Comparison of ENCODE assay signal across 1 cellular context in the genomic region with DNA sequence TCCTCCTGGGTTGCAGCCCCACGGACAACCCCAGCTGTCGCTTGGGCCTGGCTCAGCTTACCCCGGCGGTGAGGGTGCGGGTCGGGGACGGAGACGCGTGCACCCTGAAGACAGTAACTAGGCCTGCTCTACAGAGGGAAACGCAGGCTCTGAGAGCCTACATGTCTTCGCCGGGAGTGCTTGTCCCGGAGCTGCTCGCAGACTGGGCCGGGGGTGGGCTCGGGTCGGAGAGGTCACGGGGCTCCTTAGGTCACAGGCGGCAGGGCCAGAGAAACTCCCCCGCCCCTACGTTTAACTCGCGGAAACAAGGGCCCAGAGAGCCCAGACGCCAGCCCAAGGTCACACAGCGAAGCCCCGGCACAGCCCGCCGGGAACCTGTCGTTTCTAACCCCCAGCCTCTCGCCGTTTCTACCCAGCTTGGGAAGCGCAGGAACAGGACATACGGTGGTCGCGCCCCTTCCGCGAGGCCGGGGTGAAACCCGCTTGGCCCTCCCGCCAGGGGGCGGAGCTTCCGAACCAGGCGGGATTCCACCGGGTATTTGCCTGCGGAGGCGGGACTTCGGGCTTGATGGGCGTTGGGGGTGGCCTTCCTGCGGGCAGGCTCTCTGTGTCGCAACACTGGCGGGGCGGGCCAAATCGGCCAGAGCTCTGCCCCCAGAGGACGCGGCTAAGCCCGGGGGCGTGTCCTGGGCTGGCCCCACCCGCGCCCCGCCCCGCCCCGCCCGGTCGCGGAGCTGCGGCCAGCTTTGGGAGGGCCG.
TF ChIP-seq lines count a peak whose summit lies in the region.

A gene with protein sequence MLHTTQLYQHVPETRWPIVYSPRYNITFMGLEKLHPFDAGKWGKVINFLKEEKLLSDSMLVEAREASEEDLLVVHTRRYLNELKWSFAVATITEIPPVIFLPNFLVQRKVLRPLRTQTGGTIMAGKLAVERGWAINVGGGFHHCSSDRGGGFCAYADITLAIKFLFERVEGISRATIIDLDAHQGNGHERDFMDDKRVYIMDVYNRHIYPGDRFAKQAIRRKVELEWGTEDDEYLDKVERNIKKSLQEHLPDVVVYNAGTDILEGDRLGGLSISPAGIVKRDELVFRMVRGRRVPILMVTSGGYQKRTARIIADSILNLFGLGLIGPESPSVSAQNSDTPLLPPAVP (plus strand): TSS at position 725 of the 758 bp plus-strand sequence. CDS start 42 bp downstream, outside the sequence.

TF ChIP-seq in K562, 482 proteins besides CTCF, POLR2A, EP300 and RAD21 (continued from another document and continues in another):
- TF ChIP-seq, protein P1, sequence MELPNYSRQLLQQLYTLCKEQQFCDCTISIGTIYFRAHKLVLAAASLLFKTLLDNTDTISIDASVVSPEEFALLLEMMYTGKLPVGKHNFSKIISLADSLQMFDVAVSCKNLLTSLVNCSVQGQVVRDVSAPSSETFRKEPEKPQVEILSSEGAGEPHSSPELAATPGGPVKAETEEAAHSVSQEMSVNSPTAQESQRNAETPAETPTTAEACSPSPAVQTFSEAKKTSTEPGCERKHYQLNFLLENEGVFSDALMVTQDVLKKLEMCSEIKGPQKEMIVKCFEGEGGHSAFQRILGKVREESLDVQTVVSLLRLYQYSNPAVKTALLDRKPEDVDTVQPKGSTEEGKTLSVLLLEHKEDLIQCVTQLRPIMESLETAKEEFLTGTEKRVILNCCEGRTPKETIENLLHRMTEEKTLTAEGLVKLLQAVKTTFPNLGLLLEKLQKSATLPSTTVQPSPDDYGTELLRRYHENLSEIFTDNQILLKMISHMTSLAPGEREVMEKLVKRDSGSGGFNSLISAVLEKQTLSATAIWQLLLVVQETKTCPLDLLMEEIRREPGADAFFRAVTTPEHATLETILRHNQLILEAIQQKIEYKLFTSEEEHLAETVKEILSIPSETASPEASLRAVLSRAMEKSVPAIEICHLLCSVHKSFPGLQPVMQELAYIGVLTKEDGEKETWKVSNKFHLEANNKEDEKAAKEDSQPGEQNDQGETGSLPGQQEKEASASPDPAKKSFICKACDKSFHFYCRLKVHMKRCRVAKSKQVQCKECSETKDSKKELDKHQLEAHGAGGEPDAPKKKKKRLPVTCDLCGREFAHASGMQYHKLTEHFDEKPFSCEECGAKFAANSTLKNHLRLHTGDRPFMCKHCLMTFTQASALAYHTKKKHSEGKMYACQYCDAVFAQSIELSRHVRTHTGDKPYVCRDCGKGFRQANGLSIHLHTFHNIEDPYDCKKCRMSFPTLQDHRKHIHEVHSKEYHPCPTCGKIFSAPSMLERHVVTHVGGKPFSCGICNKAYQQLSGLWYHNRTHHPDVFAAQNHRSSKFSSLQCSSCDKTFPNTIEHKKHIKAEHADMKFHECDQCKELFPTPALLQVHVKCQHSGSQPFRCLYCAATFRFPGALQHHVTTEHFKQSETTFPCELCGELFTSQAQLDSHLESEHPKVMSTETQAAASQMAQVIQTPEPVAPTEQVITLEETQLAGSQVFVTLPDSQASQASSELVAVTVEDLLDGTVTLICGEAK (IDR thresholded peaks at IDR 0.05), result peak; percentile 44
- TF ChIP-seq, protein P1 (CRISPR knock-in tag; IDR thresholded peaks at IDR 0.05), result no peak
- TF ChIP-seq, protein P2, sequence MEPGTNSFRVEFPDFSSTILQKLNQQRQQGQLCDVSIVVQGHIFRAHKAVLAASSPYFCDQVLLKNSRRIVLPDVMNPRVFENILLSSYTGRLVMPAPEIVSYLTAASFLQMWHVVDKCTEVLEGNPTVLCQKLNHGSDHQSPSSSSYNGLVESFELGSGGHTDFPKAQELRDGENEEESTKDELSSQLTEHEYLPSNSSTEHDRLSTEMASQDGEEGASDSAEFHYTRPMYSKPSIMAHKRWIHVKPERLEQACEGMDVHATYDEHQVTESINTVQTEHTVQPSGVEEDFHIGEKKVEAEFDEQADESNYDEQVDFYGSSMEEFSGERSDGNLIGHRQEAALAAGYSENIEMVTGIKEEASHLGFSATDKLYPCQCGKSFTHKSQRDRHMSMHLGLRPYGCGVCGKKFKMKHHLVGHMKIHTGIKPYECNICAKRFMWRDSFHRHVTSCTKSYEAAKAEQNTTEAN (CRISPR knock-in tag; IDR thresholded peaks at IDR 0.05), result 0 out of 2 replicates have a peak, but pooled peaks have one; percentile 7
- TF ChIP-seq, protein P3, sequence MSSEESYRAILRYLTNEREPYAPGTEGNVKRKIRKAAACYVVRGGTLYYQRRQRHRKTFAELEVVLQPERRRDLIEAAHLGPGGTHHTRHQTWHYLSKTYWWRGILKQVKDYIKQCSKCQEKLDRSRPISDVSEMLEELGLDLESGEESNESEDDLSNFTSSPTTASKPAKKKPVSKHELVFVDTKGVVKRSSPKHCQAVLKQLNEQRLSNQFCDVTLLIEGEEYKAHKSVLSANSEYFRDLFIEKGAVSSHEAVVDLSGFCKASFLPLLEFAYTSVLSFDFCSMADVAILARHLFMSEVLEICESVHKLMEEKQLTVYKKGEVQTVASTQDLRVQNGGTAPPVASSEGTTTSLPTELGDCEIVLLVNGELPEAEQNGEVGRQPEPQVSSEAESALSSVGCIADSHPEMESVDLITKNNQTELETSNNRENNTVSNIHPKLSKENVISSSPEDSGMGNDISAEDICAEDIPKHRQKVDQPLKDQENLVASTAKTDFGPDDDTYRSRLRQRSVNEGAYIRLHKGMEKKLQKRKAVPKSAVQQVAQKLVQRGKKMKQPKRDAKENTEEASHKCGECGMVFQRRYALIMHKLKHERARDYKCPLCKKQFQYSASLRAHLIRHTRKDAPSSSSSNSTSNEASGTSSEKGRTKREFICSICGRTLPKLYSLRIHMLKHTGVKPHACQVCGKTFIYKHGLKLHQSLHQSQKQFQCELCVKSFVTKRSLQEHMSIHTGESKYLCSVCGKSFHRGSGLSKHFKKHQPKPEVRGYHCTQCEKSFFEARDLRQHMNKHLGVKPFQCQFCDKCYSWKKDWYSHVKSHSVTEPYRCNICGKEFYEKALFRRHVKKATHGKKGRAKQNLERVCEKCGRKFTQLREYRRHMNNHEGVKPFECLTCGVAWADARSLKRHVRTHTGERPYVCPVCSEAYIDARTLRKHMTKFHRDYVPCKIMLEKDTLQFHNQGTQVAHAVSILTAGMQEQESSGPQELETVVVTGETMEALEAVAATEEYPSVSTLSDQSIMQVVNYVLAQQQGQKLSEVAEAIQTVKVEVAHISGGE (CRISPR knock-in tag; IDR thresholded peaks at IDR 0.05), result no peak
- no peak for TF ChIP-seq EZH2 (IDR thresholded peaks at IDR 0.05; ENCODE audit: borderline replicate concordance, low read depth, low read length)
- TF ChIP-seq POLR2AphosphoS5 (IDR thresholded peaks at IDR 0.05; ENCODE audit: control insufficient read depth, insufficient read depth, low read depth, low read length), result peak; percentile 64
- TF ChIP-seq HNRNPLL (IDR thresholded peaks at IDR 0.05; ENCODE audit: low read depth, low read length, poor library complexity, severe bottlenecking), result peak; percentile 72
- TF ChIP-seq, protein P4, sequence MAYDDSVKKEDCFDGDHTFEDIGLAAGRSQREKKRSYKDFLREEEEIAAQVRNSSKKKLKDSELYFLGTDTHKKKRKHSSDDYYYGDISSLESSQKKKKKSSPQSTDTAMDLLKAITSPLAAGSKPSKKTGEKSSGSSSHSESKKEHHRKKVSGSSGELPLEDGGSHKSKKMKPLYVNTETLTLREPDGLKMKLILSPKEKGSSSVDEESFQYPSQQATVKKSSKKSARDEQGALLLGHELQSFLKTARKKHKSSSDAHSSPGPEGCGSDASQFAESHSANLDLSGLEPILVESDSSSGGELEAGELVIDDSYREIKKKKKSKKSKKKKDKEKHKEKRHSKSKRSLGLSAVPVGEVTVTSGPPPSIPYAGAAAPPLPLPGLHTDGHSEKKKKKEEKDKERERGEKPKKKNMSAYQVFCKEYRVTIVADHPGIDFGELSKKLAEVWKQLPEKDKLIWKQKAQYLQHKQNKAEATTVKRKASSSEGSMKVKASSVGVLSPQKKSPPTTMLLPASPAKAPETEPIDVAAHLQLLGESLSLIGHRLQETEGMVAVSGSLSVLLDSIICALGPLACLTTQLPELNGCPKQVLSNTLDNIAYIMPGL (CRISPR knock-in tag; IDR thresholded peaks at IDR 0.05), result 0 out of 2 replicates have a peak, but pooled peaks have one; percentile 46
- no peak for TF ChIP-seq HNRNPUL1 (IDR thresholded peaks at IDR 0.05; ENCODE audit: low read length)
- TF ChIP-seq, protein P5, sequence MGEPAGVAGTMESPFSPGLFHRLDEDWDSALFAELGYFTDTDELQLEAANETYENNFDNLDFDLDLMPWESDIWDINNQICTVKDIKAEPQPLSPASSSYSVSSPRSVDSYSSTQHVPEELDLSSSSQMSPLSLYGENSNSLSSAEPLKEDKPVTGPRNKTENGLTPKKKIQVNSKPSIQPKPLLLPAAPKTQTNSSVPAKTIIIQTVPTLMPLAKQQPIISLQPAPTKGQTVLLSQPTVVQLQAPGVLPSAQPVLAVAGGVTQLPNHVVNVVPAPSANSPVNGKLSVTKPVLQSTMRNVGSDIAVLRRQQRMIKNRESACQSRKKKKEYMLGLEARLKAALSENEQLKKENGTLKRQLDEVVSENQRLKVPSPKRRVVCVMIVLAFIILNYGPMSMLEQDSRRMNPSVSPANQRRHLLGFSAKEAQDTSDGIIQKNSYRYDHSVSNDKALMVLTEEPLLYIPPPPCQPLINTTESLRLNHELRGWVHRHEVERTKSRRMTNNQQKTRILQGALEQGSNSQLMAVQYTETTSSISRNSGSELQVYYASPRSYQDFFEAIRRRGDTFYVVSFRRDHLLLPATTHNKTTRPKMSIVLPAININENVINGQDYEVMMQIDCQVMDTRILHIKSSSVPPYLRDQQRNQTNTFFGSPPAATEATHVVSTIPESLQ (CRISPR knock-in tag; IDR thresholded peaks at IDR 0.05), result no peak
- peak; percentile 76 for TF ChIP-seq ADNP (tag; IDR thresholded peaks at IDR 0.05)
- TF ChIP-seq MTA2 (IDR thresholded peaks at IDR 0.05; ENCODE audit: low read depth), result peak; percentile 44; the same call in 1 of the 2 replicates
- TF ChIP-seq, protein P6, sequence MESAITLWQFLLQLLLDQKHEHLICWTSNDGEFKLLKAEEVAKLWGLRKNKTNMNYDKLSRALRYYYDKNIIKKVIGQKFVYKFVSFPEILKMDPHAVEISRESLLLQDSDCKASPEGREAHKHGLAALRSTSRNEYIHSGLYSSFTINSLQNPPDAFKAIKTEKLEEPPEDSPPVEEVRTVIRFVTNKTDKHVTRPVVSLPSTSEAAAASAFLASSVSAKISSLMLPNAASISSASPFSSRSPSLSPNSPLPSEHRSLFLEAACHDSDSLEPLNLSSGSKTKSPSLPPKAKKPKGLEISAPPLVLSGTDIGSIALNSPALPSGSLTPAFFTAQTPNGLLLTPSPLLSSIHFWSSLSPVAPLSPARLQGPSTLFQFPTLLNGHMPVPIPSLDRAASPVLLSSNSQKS (CRISPR knock-in tag; IDR thresholded peaks at IDR 0.05), result no peak
- TF ChIP-seq ZNF133 (CRISPR knock-in tag; IDR thresholded peaks at IDR 0.05), result no peak
- no peak for TF ChIP-seq MYNN (IDR thresholded peaks at IDR 0.05)
- no peak for TF ChIP-seq MYNN (CRISPR knock-in tag; IDR thresholded peaks at IDR 0.05)
- TF ChIP-seq MXI1 (IDR thresholded peaks at IDR 0.05; ENCODE audit: low read depth, low read length), result no peak
- TF ChIP-seq RCOR1 (IDR thresholded peaks at IDR 0.05; ENCODE audit: borderline replicate concordance in 1 of 2, low read depth in 2 of 2, low read length in 2 of 2), result peak in 1 of 2 experiments; percentile 85; a peak in 2 of 4 replicates
- no peak for TF ChIP-seq PRMT5 (CRISPR knock-in tag; IDR thresholded peaks at IDR 0.05)
- TF ChIP-seq, protein P7, sequence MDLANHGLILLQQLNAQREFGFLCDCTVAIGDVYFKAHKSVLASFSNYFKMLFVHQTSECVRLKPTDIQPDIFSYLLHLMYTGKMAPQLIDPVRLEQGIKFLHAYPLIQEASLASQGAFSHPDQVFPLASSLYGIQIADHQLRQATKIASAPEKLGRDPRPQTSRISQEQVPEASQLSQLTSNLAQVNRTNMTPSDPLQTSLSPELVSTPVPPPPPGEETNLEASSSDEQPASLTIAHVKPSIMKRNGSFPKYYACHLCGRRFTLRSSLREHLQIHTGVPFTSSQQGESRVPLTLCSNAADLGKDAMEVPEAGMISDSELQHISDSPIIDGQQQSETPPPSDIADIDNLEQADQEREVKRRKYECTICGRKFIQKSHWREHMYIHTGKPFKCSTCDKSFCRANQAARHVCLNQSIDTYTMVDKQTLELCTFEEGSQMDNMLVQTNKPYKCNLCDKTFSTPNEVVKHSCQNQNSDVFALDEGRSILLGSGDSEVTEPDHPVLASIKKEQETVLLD (IDR thresholded peaks at IDR 0.05), result peak; percentile 69; the same call in 1 of the 2 replicates
- no peak for TF ChIP-seq NR2C2 (CRISPR knock-in tag; IDR thresholded peaks at IDR 0.05)
- peak; percentile 75 for TF ChIP-seq NR2C2 (tag; IDR thresholded peaks at IDR 0.05)
- peak; percentile 63; the same call in 1 of the 2 replicates for TF ChIP-seq ELF2 (CRISPR knock-in tag; IDR thresholded peaks at IDR 0.05)
- TF ChIP-seq SAP30 (IDR thresholded peaks at IDR 0.05; ENCODE audit: borderline replicate concordance, insufficient read depth, low read depth, low read length, poor library complexity, severe bottlenecking), result peak; percentile 46
